In genomic region chr13:34990399-34991224, GRCh38 we compare ENCODE assay signal across 23 cellular contexts.
"Had no signal": no experiment of that assay in that cellular context is flagged by ENCODE, and none has a peak within 500 bp of the region (broad histone marks: within the 10 kb centered on the region; RNA-seq: fewer than 3 reads in every experiment).

No MANE protein-coding gene starts in this region.

- H3K27me3 ChIP-seq: body of pancreas, esophagus muscularis mucosa, left lung had no signal

- H3K4me3 ChIP-seq: body of pancreas, esophagus muscularis mucosa, left lung had no signal

- H3K27ac ChIP-seq: body of pancreas, esophagus muscularis mucosa, left lung had no signal

- H3K36me3 ChIP-seq: esophagus muscularis mucosa, left lung had no signal

- ATAC-seq: activated CD8-positive, alpha-beta T cell treated with anti-CD3 and anti-CD28 coated beads, Interleukin-2, amount 10 ng/mL, durations not matched to agents 7 days and 5 days; activated naive CD4-positive, alpha-beta T cell treated with anti-CD3 and anti-CD28 coated beads, Interleukin-2, amount 50 U/mL, for 72 hours; body of pancreas; left lung; natural killer cell had no signal

- DNase-seq: activated CD4-positive, alpha-beta T cell treated with anti-CD3 and anti-CD28 coated beads, Interleukin-2, amount 10 ng/mL, durations not matched to agents 24 days and 14 days; activated CD4-positive, CD25-positive, alpha-beta regulatory T cell; activated CD8-positive, alpha-beta memory T cell treated with anti-CD3 and anti-CD28 coated beads, Interleukin-2, amount 50 U/mL, for 4 hours; activated CD8-positive, alpha-beta T cell treated with anti-CD3 and anti-CD28 coated beads, Interleukin-2, amount 10 ng/mL, durations not matched to agents 7 days and 5 days; activated gamma-delta T cell; activated T-cell treated with anti-CD3 and anti-CD28 coated beads, Interleukin-2, amount 50 U/mL, for 48 hours; amygdala; body of pancreas; caudate nucleus; hypothalamus; left lung; mesenchymal stem cell; natural killer cell; retina; stimulated activated CD4-positive, alpha-beta T cell treated with anti-CD3 and anti-CD28 coated beads, Interleukin-4, amount 100 ng/mL, for 4 hours; stimulated activated CD8-positive, alpha-beta memory T cell treated with anti-CD3 and anti-CD28 coated beads, Interleukin-4, amount 100 ng/mL, for 48 hours; stimulated activated naive CD4-positive, alpha-beta T cell treated with Interleukin-2 at 50 U/mL for 16 hours; substantia nigra; SW 1271; trophoblast cell had no signal

- H3K4me1 ChIP-seq: body of pancreas, esophagus muscularis mucosa, left lung had no signal

- FAIRE-seq: colon had no signal
